ENCODE assay signal across 9 cellular contexts in the genomic region with DNA sequence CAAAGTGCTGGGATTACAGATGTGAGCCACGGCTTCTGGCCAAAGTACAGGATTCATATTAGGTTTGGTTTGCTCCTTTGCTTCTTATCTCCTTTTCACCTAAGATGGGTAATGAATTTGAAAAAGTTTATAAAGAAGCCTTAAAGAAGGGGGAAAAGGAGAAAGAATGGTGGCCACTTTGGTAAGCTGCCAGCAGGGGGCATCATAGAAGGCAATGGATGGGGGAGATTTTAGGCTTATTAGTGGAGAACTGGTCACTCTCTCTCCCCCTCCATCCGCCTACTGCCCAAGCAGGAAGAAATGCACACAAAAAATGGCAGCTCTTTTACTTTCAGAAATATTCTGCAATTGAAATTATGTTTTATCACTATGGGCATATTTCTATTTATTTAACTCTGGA. TPM values are rescaled to one million over a fixed set of nuclear protein-coding genes. Genes with fewer than 3 reads are reported as not detected.
A peak's percentile ranks its signal among the peaks of the same experiment; 100 is the strongest.
DNase-seq lines count a peak whose midpoint lies in the region; ATAC-seq and TF ChIP-seq lines count a peak whose summit lies in the region.
"Had no signal": no experiment of that assay in that cellular context is flagged by ENCODE, and none has a peak within 500 bp of the region (broad histone marks: within the 10 kb centered on the region; RNA-seq: fewer than 3 reads in every experiment).

No MANE protein-coding gene starts in this region.

- 85 to 100% methylated on average over 2 of the region's 2 CpGs for WGBS in gastroesophageal sphincter (ENCODE audit: low coverage in 1 of 2), 2 donors

- no peak for TF ChIP-seq EP300 in gastroesophageal sphincter (IDR thresholded peaks at IDR 0.05)

- TF ChIP-seq POLR2A in Peyer's patch (IDR thresholded peaks at IDR 0.05) (no peak), gastroesophageal sphincter (IDR thresholded peaks at IDR 0.05) (no peak), uterus (IDR thresholded peaks at IDR 0.05) (no peak)

- H3K36me3 ChIP-seq in right atrium auricular region, result peaks cover 40% of the 10 kb centered on the region
- H3K36me3 ChIP-seq in Peyer's patch, result peaks cover 0 to 10% (median 0%) of the 10 kb centered on the region in 3 donors
- peaks cover 8 to 75% of the 10 kb centered on the region in 2 donors for H3K36me3 ChIP-seq in gastroesophageal sphincter
- no peaks in the 10 kb centered on the region for H3K36me3 ChIP-seq in uterus

- DNase-seq in right atrium auricular region (ENCODE audit: low spot score) (no peak), Right ventricle myocardium superior (no peak), Peyer's patch (no peak), uterus (no peak), NCI-H1105 treated with DMSO at 0.1 percent for 48 hours (lab: John Stamatoyannopoulos, UW) (no peak)
- DNase-seq: NCI-H1417 had no signal

- ATAC-seq in Right ventricle myocardium superior (ENCODE audit: poor library complexity), result no peak
- no peak for ATAC-seq in gastroesophageal sphincter
- no peak for ATAC-seq in HG03378 (IDR thresholded peaks at IDR 0.05; ENCODE audit: unreplicated experiment)
- no peak for ATAC-seq in GM18868 (IDR thresholded peaks at IDR 0.05; ENCODE audit: unreplicated experiment)

- H3K9me3 ChIP-seq in right atrium auricular region (no peaks in the 10 kb centered on the region), Peyer's patch (no peaks in the 10 kb centered on the region), gastroesophageal sphincter (no peaks in the 10 kb centered on the region), uterus (no peaks in the 10 kb centered on the region)

- intact Hi-C loops in Right ventricle myocardium superior (cut with DNase I), result no loop called here
- intact Hi-C loops in uterus (cut with DNase I; ENCODE audit: low total_unique reads), result no loop called here

- H3K4me3 ChIP-seq in right atrium auricular region (no peak overlapping the region), Peyer's patch (no peak overlapping the region), gastroesophageal sphincter (no peak overlapping the region), uterus (no peak overlapping the region)

- no peaks in the 10 kb centered on the region for H3K27me3 ChIP-seq in right atrium auricular region
- no peaks in the 10 kb centered on the region for H3K27me3 ChIP-seq in Peyer's patch
- no peaks in the 10 kb centered on the region for H3K27me3 ChIP-seq in gastroesophageal sphincter
- no peaks in the 10 kb centered on the region for H3K27me3 ChIP-seq in uterus

- H3K4me1 ChIP-seq in right atrium auricular region, result peaks cover 0 to 21% of the 10 kb centered on the region in 2 donors
- H3K4me1 ChIP-seq in Peyer's patch, result peaks cover 0 to 1% (median 0%) of the 10 kb centered on the region in 4 donors
- peaks cover 10 to 83% (median 10%) of the 10 kb centered on the region in 3 donors for H3K4me1 ChIP-seq in gastroesophageal sphincter
- H3K4me1 ChIP-seq in uterus, result peaks cover 0 to 10% of the 10 kb centered on the region in 2 donors

- peak; percentile 28 to 49 for TF ChIP-seq CTCF in right atrium auricular region (IDR thresholded peaks at IDR 0.05)
- peak in 4 of 6 experiments; percentile 3 to 20 (median 4) for TF ChIP-seq CTCF in Peyer's patch (IDR thresholded peaks at IDR 0.05)
- TF ChIP-seq CTCF in gastroesophageal sphincter (IDR thresholded peaks at IDR 0.05), result peak in 3 of 4 experiments; percentile 8 to 38 (median 32)
- TF ChIP-seq CTCF in uterus (IDR thresholded peaks at IDR 0.05), result peak in 1 of 4 experiments; percentile 18

- H3K27ac ChIP-seq in right atrium auricular region (peak overlapping the region; percentile 52 to 60), Peyer's patch (no peak overlapping the region), gastroesophageal sphincter (peak overlapping the region in 3 of 4 donors; percentile 71 to 86 (median 74)), uterus (peak overlapping the region; percentile 84 to 99)

RNA-seq across cellular contexts. Expression of gene SPARCL1, which starts 32.0 kb away (rescaled TPM):
- total RNA-seq in right atrium auricular region (100 to 1,000 TPM; 501 to 627 TPM), Right ventricle myocardium superior (361 TPM), Peyer's patch (100 to 1,000 TPM in 3 of 4 donors, 10 to 100 TPM in 1; 37.1 to 120 (median 117) TPM), gastroesophageal sphincter (1,000 to 10,000 TPM; 1,558 to 2,335 (median 1,828) TPM), uterus (1,000 to 10,000 TPM; 1,025 to 1,777 (median 1,327) TPM)

Comparison
In these comparisons a context has a peak if more than half of its experiments do, and no peak if none do; other contexts are left out.
1. H3K27ac ChIP-seq: peak in right atrium auricular region (2 of 2), gastroesophageal sphincter (3 of 4) and uterus (2 of 2); none in Peyer's patch (0 of 4).